Comparison of ENCODE assay signal across 8 cellular contexts in the genomic region with DNA sequence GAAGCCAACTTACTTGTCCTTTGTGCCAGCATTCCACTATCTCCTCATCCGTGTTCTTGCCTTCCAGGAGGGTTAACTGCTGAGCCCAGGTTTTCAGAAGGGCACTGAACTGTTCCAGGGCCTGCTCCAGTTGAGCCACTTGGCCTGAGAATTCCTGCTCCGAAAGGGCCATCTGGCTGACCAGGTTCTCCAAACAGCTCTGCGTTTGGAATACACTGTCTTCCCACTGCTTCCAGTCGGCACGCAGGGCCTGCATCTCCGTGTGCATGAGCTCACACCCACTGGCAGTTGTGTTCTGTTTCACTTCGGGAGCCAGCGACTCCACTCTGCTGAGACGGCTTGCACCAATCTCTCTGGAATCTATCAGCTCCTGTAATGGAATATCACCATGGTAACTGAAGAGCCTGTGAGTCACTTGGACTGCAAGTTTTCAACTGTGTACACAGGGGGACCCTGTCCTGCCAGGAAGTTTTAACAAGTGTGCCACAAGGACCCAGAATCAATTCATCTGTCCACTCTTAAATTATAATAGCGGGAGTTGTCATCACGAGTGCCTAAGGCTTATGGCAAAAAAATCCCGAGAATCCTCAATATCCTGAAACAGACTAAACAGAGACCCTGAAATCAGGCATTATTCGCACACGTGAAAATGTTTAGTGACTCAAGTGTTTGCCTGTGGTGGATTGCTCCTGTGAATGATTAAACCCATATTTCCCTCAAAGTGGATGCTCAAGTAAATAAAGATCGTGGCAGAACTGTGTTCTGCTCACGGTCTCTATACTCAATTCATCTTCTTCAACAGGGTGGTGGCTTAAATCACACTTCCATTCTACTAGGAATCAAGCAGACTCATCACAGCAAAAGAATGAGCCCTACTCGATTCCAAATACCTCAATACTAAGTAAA.
DNase-seq lines count a peak whose midpoint lies in the region; ATAC-seq and TF ChIP-seq lines count a peak whose summit lies in the region.

No MANE protein-coding gene starts in this region.

- H3K9me3 ChIP-seq in effector memory CD4-positive, alpha-beta T cell (ENCODE audit: control insufficient read depth, low read length): no peaks in the 10 kb centered on the region

- H3K27ac ChIP-seq in effector memory CD4-positive, alpha-beta T cell (ENCODE audit: insufficient read depth, low read length, poor library complexity, severe bottlenecking): no peak overlapping the region

- no peak for TF ChIP-seq CTCF in kidney epithelial cell (IDR thresholded peaks at IDR 0.05; ENCODE audit: insufficient read depth, low read length, poor library complexity, severe bottlenecking)

- ATAC-seq in GM21447 (IDR thresholded peaks at IDR 0.05; ENCODE audit: unreplicated experiment) (no peak), GM19351 (IDR thresholded peaks at IDR 0.05; ENCODE audit: unreplicated experiment) (no peak)

- DNase-seq in HuH-7 (ENCODE audit: low spot score): peak; percentile 15
- peak; percentile 61 to 87 for DNase-seq in cerebellar nuclear complex (lab: John Stamatoyannopoulos, UW)
- DNase-seq in kidney epithelial cell (ENCODE audit: low read depth): peak; percentile 97
- peak; percentile 65 for DNase-seq in smooth muscle cell of the brain vasculature (ENCODE audit: low read depth, low spot score)
- DNase-seq in stimulated activated naive CD4-positive, alpha-beta T cell treated with Interleukin-2 at 50 U/mL for 16 hours (lab: John Stamatoyannopoulos, UW): no peak
- DNase-seq in effector memory CD4-positive, alpha-beta T cell: no peak

- peak overlapping the region; percentile 79 for H3K4me3 ChIP-seq in kidney epithelial cell (ENCODE audit: low read depth, low read length)
- no peak overlapping the region for H3K4me3 ChIP-seq in effector memory CD4-positive, alpha-beta T cell (ENCODE audit: insufficient read depth, low read depth, low read length, poor library complexity, severe bottlenecking)

- no peaks in the 10 kb centered on the region for H3K27me3 ChIP-seq in kidney epithelial cell (ENCODE audit: control insufficient read depth, insufficient read depth, low read length)
- no peaks in the 10 kb centered on the region for H3K27me3 ChIP-seq in effector memory CD4-positive, alpha-beta T cell (replicated peaks; ENCODE audit: control insufficient read depth, insufficient read depth, low read length, poor library complexity, severe bottlenecking)

- no peaks in the 10 kb centered on the region for H3K36me3 ChIP-seq in kidney epithelial cell (ENCODE audit: control insufficient read depth, insufficient read depth, low read length)
- no peaks in the 10 kb centered on the region for H3K36me3 ChIP-seq in effector memory CD4-positive, alpha-beta T cell (ENCODE audit: control insufficient read depth, insufficient read depth, low read length)

- no peaks in the 10 kb centered on the region for H3K4me1 ChIP-seq in effector memory CD4-positive, alpha-beta T cell (ENCODE audit: control insufficient read depth, insufficient read depth, low read length, poor library complexity, severe bottlenecking)

Comparison
In these comparisons a context has a peak if more than half of its experiments do, and no peak if none do; other contexts are left out.
1. DNase-seq: peak in HuH-7 (single experiment), cerebellar nuclear complex (2 of 2), kidney epithelial cell (single experiment) and smooth muscle cell of the brain vasculature (single experiment); none in stimulated activated naive CD4-positive, alpha-beta T cell treated with Interleukin-2 at 50 U/mL for 16 hours (single experiment) and effector memory CD4-positive, alpha-beta T cell (0 of 3).